8 cellular contexts compared by ENCODE assay signal in genomic region chr13:72221276-72221962, GRCh38.
DNase-seq lines count a peak whose midpoint lies in the region; ATAC-seq and TF ChIP-seq lines count a peak whose summit lies in the region.

No MANE protein-coding gene starts in this region.

- in situ Hi-C loops in GM13977 (cut with MboI; ENCODE audit: low pct_unique_long_range_greater_than_20kb, low sequenced_read_pairs, unreplicated experiment): no loop called here

- TF ChIP-seq CTCF in GM13977 (IDR thresholded peaks at IDR 0.05; ENCODE audit: extremely low read depth, insufficient read depth, missing control alignments): peak; percentile 71

- ATAC-seq in HG03159 (IDR thresholded peaks at IDR 0.05; ENCODE audit: unreplicated experiment): peak; percentile 63
- peak; percentile 63 for ATAC-seq in SK-N-SH treated with all-trans-retinoic acid at 6 μM for 48 hours
- ATAC-seq in GM18858 (IDR thresholded peaks at IDR 0.05; ENCODE audit: unreplicated experiment): no peak
- ATAC-seq in GM21447 (IDR thresholded peaks at IDR 0.05; ENCODE audit: unreplicated experiment): no peak

- no peak for DNase-seq in GM13977 (ENCODE audit: low spot score)
- DNase-seq in iPS DF 4.7 (ENCODE audit: extremely low read depth, low spot score): peak; percentile 44
- no peak for DNase-seq in MV-4-11 (lab: John Stamatoyannopoulos, UW)
- DNase-seq in T-helper 1 cell: no peak

TF ChIP-seq in SK-N-SH treated with all-trans-retinoic acid at 6 μM for 48 hours, 23 proteins besides CTCF, POLR2A, EP300 and RAD21:
- no peak for TF ChIP-seq TCF4 (CRISPR knock-in tag; IDR thresholded peaks at IDR 0.05; ENCODE audit: borderline replicate concordance)
- TF ChIP-seq ZNF70 (CRISPR knock-in tag; IDR thresholded peaks at IDR 0.05): no peak

Comparison
In these comparisons a context has a peak if more than half of its experiments do, and no peak if none do; other contexts are left out.
1. ATAC-seq: peak in HG03159 (single experiment) and SK-N-SH treated with all-trans-retinoic acid at 6 μM for 48 hours (single experiment); none in GM18858 (single experiment) and GM21447 (single experiment).